ENCODE assay signal across 30 cellular contexts in genomic region chr7:7579638-7580037, GRCh38. TPM values are rescaled to one million over a fixed set of nuclear protein-coding genes. Genes with fewer than 3 reads are reported as not detected.
"Had no signal": no experiment of that assay in that cellular context is flagged by ENCODE, and none has a peak within 500 bp of the region (broad histone marks: within the 10 kb centered on the region; RNA-seq: fewer than 3 reads in every experiment).

No MANE protein-coding gene starts in this region.

- ATAC-seq: activated CD4-positive, CD25-positive, alpha-beta regulatory T cell treated with anti-CD3 and anti-CD28 coated beads, Interleukin-2, amount 50 U/mL, for 24 hours; activated CD8-positive, alpha-beta T cell treated with anti-CD3 and anti-CD28 coated beads for 36 hours; activated T-cell treated with anti-CD3 and anti-CD28 coated beads, Interleukin-2, amount 50 U/mL, for 4 hours; activated T-helper 17 cell treated with anti-CD3 and anti-CD28 coated beads, Interleukin-2, amount 50 U/mL, for 72 hours; esophagus mucosa; T-helper 17 cell had no signal

- H3K27me3 ChIP-seq: adrenal gland, ascending aorta, breast epithelium, cardiac muscle cell, dorsolateral prefrontal cortex had no signal

- H3K27ac ChIP-seq: adrenal gland, ascending aorta, breast epithelium, cardiac muscle cell, coronary artery, dorsolateral prefrontal cortex, WERI-Rb-1 had no signal

- H3K36me3 ChIP-seq: adrenal gland had no signal

- DNase-seq: activated B cell treated with CpG ODN at 0.5 μM for 24 hours; activated CD4-positive, alpha-beta T cell treated with anti-CD3 and anti-CD28 coated beads for 48 hours; activated CD4-positive, alpha-beta T cell treated with anti-CD3 and anti-CD28 coated beads, Interleukin-2, amount 50 U/mL, for 1 hour; activated CD4-positive, alpha-beta T cell treated with anti-CD3 and anti-CD28 coated beads, Interleukin-2, amount 50 U/mL, for 48 hours; activated CD8-positive, alpha-beta memory T cell treated with anti-CD3 and anti-CD28 coated beads for 24 hours; activated CD8-positive, alpha-beta T cell treated with anti-CD3 and anti-CD28 coated beads for 36 hours; activated effector memory CD4-positive, alpha-beta T cell treated with Interleukin-2 at 50 U/mL for 16 hours; activated gamma-delta T cell treated with Interleukin-2 at 50 U/mL for 16 hours; activated naive CD4-positive, alpha-beta T cell treated with anti-CD3 and anti-CD28 coated beads, Interleukin-2, amount 50 U/mL, for 16 hours; activated naive CD4-positive, alpha-beta T cell treated with Interleukin-2 at 50 U/mL for 16 hours; activated T-cell treated with anti-CD3 and anti-CD28 coated beads, Interleukin-2, amount 50 U/mL, for 4 hours; adrenal gland; central memory CD4-positive, alpha-beta T cell; cerebellar nuclear complex; dorsolateral prefrontal cortex; effector memory CD4-positive, alpha-beta T cell; endodermal cell; foreskin fibroblast; head of caudate nucleus; T-helper 1 cell; T-helper 17 cell; T1000; WERI-Rb-1 had no signal

- H3K4me1 ChIP-seq: ascending aorta, breast epithelium had no signal

- H3K9me3 ChIP-seq: adrenal gland, ascending aorta, breast epithelium had no signal

- H3K4me3 ChIP-seq: adrenal gland, ascending aorta, breast epithelium, cardiac muscle cell, coronary artery, dorsolateral prefrontal cortex had no signal

RNA-seq across cellular contexts. Expression of gene COL28A1, which starts 44.0 kb away (rescaled TPM):
- total RNA-seq: activated CD8-positive, alpha-beta T cell treated with anti-CD3 and anti-CD28 coated beads for 36 hours had no signal
